In genomic region chr13:112845511-112846144, GRCh38 we compare ENCODE assay signal across 1 cellular context.
TF ChIP-seq lines count a peak whose summit lies in the region.

No MANE protein-coding gene starts in this region.

TF ChIP-seq in K562, 482 proteins besides CTCF, POLR2A, EP300 and RAD21 (continued from another document):
- TF ChIP-seq ZBTB40 (IDR thresholded peaks at IDR 0.05) (no peak), ZBTB40 (CRISPR knock-in tag; IDR thresholded peaks at IDR 0.05) (no peak), NFIX (CRISPR knock-in tag; IDR thresholded peaks at IDR 0.05; ENCODE audit: low read depth) (no peak), GABPA (tag; conservative IDR thresholded peaks at IDR 0.05; ENCODE audit: low read depth) (no peak), ZBTB11 (CRISPR knock-in tag; IDR thresholded peaks at IDR 0.05) (no peak)
- TF ChIP-seq, protein P1, sequence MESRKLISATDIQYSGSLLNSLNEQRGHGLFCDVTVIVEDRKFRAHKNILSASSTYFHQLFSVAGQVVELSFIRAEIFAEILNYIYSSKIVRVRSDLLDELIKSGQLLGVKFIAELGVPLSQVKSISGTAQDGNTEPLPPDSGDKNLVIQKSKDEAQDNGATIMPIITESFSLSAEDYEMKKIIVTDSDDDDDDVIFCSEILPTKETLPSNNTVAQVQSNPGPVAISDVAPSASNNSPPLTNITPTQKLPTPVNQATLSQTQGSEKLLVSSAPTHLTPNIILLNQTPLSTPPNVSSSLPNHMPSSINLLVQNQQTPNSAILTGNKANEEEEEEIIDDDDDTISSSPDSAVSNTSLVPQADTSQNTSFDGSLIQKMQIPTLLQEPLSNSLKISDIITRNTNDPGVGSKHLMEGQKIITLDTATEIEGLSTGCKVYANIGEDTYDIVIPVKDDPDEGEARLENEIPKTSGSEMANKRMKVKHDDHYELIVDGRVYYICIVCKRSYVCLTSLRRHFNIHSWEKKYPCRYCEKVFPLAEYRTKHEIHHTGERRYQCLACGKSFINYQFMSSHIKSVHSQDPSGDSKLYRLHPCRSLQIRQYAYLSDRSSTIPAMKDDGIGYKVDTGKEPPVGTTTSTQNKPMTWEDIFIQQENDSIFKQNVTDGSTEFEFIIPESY (CRISPR knock-in tag; IDR thresholded peaks at IDR 0.05) = peak; percentile 83
TF ChIP-seq in K562: peak in this region for 2.
